Comparison of ENCODE assay signal across 30 cellular contexts in the genomic region with DNA sequence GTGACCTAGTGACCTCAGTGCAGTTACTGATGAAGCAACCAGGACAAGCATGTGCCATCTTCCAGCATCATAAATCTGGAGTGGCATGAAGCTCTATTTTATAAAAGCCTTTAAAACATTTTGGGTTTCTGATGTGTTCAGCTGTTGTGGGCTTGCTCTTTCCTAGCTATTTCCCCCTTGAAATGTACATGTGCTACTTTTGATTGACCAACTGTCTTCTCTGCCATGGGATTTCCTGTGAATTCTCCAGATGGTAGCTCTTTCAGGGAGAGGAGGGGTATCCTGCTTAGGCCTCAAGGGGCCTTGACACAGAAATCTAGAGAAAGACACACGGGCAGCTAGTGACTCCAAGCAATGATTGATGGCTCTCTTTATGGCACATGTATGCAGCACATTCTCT. TPM values are rescaled to one million over a fixed set of nuclear protein-coding genes. Genes with fewer than 3 reads are reported as not detected.
DNase-seq lines count a peak whose midpoint lies in the region; ATAC-seq, FAIRE-seq and TF ChIP-seq lines count a peak whose summit lies in the region.
"Had no signal": no experiment of that assay in that cellular context is flagged by ENCODE, and none has a peak within 500 bp of the region (broad histone marks: within the 10 kb centered on the region; RNA-seq: fewer than 3 reads in every experiment).

No MANE protein-coding gene starts in this region.

- H4K20me1 ChIP-seq in BLaER1 treated with 17β-estradiol and CSF1 and Interleukin-3, amounts not matched to agents 10 nM and 100 nM: peaks cover 0 to 9% (median 0%) of the 10 kb centered on the region in 11 experiments; a peak in 4 of 22 replicates
- H4K20me1 ChIP-seq in K562 (replicated peaks; ENCODE audit: control insufficient read depth, insufficient read depth, low read length): no peaks in the 10 kb centered on the region

- no peaks in the 10 kb centered on the region for H3K9me1 ChIP-seq in K562 (ENCODE audit: control insufficient read depth, insufficient read depth, low read length)

- no peak for TF ChIP-seq RAD21 in K562 (CRISPR knock-in tag; conservative IDR thresholded peaks at IDR 0.05 in 1 of 2, IDR thresholded peaks at IDR 0.05 in 1 of 2)

- peak overlapping the region in 7 of 11 experiments; percentile 48 to 92 (median 88); a peak in 13 of 22 replicates for H3K9ac ChIP-seq in BLaER1 treated with 17β-estradiol and CSF1 and Interleukin-3, amounts not matched to agents 10 nM and 100 nM
- no peak overlapping the region for H3K9ac ChIP-seq in K562 (ENCODE audit: insufficient read depth in 1 of 2, low read depth in 2 of 2, low read length in 2 of 2)

- H3K36me3 ChIP-seq in A673 (ENCODE audit: insufficient read depth, low read length, poor library complexity, severe bottlenecking) (peaks cover 22% of the 10 kb centered on the region), K562 (ENCODE audit: control insufficient read depth, insufficient read depth, low read length) (no peaks in the 10 kb centered on the region), SJCRH30 (no peaks in the 10 kb centered on the region)
- H3K36me3 ChIP-seq in BLaER1 treated with 17β-estradiol and CSF1 and Interleukin-3, amounts not matched to agents 10 nM and 100 nM: peaks cover 0 to 11% (median 0%) of the 10 kb centered on the region in 11 experiments; a peak in 6 of 22 replicates
- H3K36me3 ChIP-seq: BE2C had no signal

- FAIRE-seq in K562 (lab: Jason Lieb, UNC) (no peak), D721Med (lab: Jason Lieb, UNC) (no peak)
- FAIRE-seq: GM12878, GM12892, GM18507 had no signal

- intact Hi-C loops in A673 (cut with micrococcal nuclease; ENCODE audit: unreplicated experiment): loop anchor here (5.0 to 10.0 kb wide), 2 partner anchors 153 to 260 kb away; no protein-coding TSS in a partner anchor
- intact Hi-C loops in K562 (cut with micrococcal nuclease): no loop called here
- intact Hi-C loops in sciatic nerve (cut with DNase I): no loop called here

- no peaks in the 10 kb centered on the region for H3K79me2 ChIP-seq in K562 (ENCODE audit: control insufficient read depth, insufficient read depth, low read length)

- H3K27me3 ChIP-seq in A673 (replicated peaks; ENCODE audit: insufficient read depth, low read depth, low read length, poor library complexity) (no peaks in the 10 kb centered on the region), K562 (ENCODE audit: control insufficient read depth in 2 of 2, insufficient read depth in 2 of 2, low read length in 2 of 2) (peaks cover 7 to 25% of the 10 kb centered on the region in 2 experiments; a peak in 4 of 5 replicates), SJCRH30 (no peaks in the 10 kb centered on the region)
- H3K27me3 ChIP-seq in BLaER1 treated with 17β-estradiol and CSF1 and Interleukin-3, amounts not matched to agents 10 nM and 100 nM: peaks cover 0 to 40% (median 0%) of the 10 kb centered on the region in 11 experiments; a peak in 6 of 22 replicates

- peaks cover 29% of the 10 kb centered on the region for H3K4me1 Mint-ChIP-seq in nephron

- peaks cover 8% of the 10 kb centered on the region for H3K9me3 Mint-ChIP-seq in nephron
- H3K9me3 Mint-ChIP-seq: CD8-positive, alpha-beta T cell had no signal

- CTCF ChIA-PET in A673 (lab: Charles Lee) (no interaction called here), K562 (lab: Yijun Ruan, JAX; ENCODE audit: low intra/inter-chr PET ratio) (no interaction called here)

- TF ChIP-seq EP300 in K562 (IDR thresholded peaks at IDR 0.05; ENCODE audit: low read length): no peak

- peaks cover 7% of the 10 kb centered on the region for H3K4me1 ChIP-seq in A673 (ENCODE audit: insufficient read depth, low read length, poor library complexity, severe bottlenecking)
- H3K4me1 ChIP-seq in BLaER1 treated with 17β-estradiol and CSF1 and Interleukin-3, amounts not matched to agents 10 nM and 100 nM: peaks cover 8 to 67% (median 56%) of the 10 kb centered on the region in 10 experiments; a peak in 19 of 20 replicates
- H3K4me1 ChIP-seq in K562 (replicated peaks in 1 of 2; ENCODE audit: control insufficient read depth in 2 of 2, insufficient read depth in 2 of 2, low read length in 2 of 2): peaks cover 0 to 19% of the 10 kb centered on the region in 2 experiments; a peak in 1 of 5 replicates
- no peaks in the 10 kb centered on the region for H3K4me1 ChIP-seq in SJCRH30
- H3K4me1 ChIP-seq: A549, BE2C had no signal

- peaks cover 69% of the 10 kb centered on the region for H3K27me3 Mint-ChIP-seq in nephron (ENCODE audit: low read depth)

- no peak for TF ChIP-seq POLR2A in K562 (conservative IDR thresholded peaks at IDR 0.05)

- H2AFZ ChIP-seq in K562 (ENCODE audit: low read depth, low read length): no peak overlapping the region

- DNase-seq in A673 (ENCODE audit: low spot score): no peak
- no peak for DNase-seq in K562 (ENCODE audit: extremely low read depth in 1 of 4, low spot score in 3 of 4)
- DNase-seq in D721Med (ENCODE audit: insufficient read length, low spot score): no peak
- no peak for DNase-seq in CD1c-positive myeloid dendritic cell (ENCODE audit: extremely low spot score)
- DNase-seq in sciatic nerve (ENCODE audit: low spot score): no peak
- DNase-seq in SJCRH30: no peak
- DNase-seq: ACHN; BE2C; C1 segment of cervical spinal cord; Caco-2; Calu3; CD4-positive, alpha-beta T cell; CD8-positive, alpha-beta T cell; DMS 273 treated with DMSO at 0.1 percent for 48 hours; DMS153; DMS53; DMS79; DND-41; EL; GDM1 had no signal

- H3K27ac Mint-ChIP-seq in nephron: no peak overlapping the region
- H3K27ac Mint-ChIP-seq: CD14-positive monocyte; CD4-positive, alpha-beta T cell; CD8-positive, alpha-beta T cell had no signal

- H3K9me3 ChIP-seq in A673 (ENCODE audit: low read depth, low read length, poor library complexity, severe bottlenecking) (no peaks in the 10 kb centered on the region), K562 (replicated peaks; ENCODE audit: control insufficient read depth, insufficient read depth, low read depth, low read length) (no peaks in the 10 kb centered on the region), SJCRH30 (replicated peaks) (no peaks in the 10 kb centered on the region)
- peaks cover 9 to 14% (median 12%) of the 10 kb centered on the region in 11 experiments for H3K9me3 ChIP-seq in BLaER1 treated with 17β-estradiol and CSF1 and Interleukin-3, amounts not matched to agents 10 nM and 100 nM (replicated peaks in 1 of 11)
- H3K9me3 ChIP-seq: BE2C, Caco-2 had no signal

- BruUV-seq in A673 (replicated peaks; lab: Mats Ljungman, UMichigan): no TSS peak
- BruUV-seq in K562 (replicated peaks; lab: Mats Ljungman, UMichigan): no TSS peak

- 0% methylated on average over 1 of the region's 1 CpG for WGBS in K562 (ENCODE audit: insufficient coverage, low coverage, missing lambda C conversion rate)

- H3K4me3 ChIP-seq in A673 (ENCODE audit: low read depth, low read length, poor library complexity, severe bottlenecking) (peak overlapping the region; percentile 74), K562 (no peak overlapping the region), SJCRH30 (no peak overlapping the region)
- H3K4me3 ChIP-seq in BLaER1 treated with 17β-estradiol and CSF1 and Interleukin-3, amounts not matched to agents 10 nM and 100 nM: peak overlapping the region in 6 of 10 experiments; percentile 15 to 85 (median 80); a peak in 9 of 20 replicates
- H3K4me3 ChIP-seq: A549, GM12878 had no signal

- POLR2A ChIA-PET in A673 (lab: Charles Lee; ENCODE audit: low non-redundant PET) (no interaction called here), K562 (lab: Yijun Ruan, JAX) (interaction anchor here (0.7 to 1.3 kb wide), 2 partner anchors 9 to 10 kb away, joined by 3 to 4 read pairs; no protein-coding TSS in a partner anchor)

- peak overlapping the region in 2 of 3 experiments; percentile 29 to 61 for H3K4me3 Mint-ChIP-seq in nephron
- H3K4me3 Mint-ChIP-seq: CD4-positive, alpha-beta T cell; CD8-positive, alpha-beta T cell had no signal

- H3K4me2 ChIP-seq in BLaER1 treated with 17β-estradiol and CSF1 and Interleukin-3, amounts not matched to agents 10 nM and 100 nM: peak overlapping the region in 10 of 11 experiments; percentile 28 to 100 (median 98); a peak in 18 of 22 replicates
- no peak overlapping the region for H3K4me2 ChIP-seq in K562 (ENCODE audit: insufficient read depth, low read length)
- H3K4me2 ChIP-seq: A549 had no signal

- no peaks in the 10 kb centered on the region for H3K36me3 Mint-ChIP-seq in nephron (ENCODE audit: low read depth)
- H3K36me3 Mint-ChIP-seq: CD8-positive, alpha-beta T cell had no signal

- no peak for ATAC-seq in K562
- ATAC-seq in sciatic nerve: no peak
- ATAC-seq: A549; CD8-positive, alpha-beta T cell; GM12878 had no signal

- in situ Hi-C loops in K562 (cut with MboI): no loop called here

- no peak for TF ChIP-seq CTCF in A673 (conservative IDR thresholded peaks at IDR 0.05; ENCODE audit: low read depth, low read length)
- TF ChIP-seq CTCF in K562 (IDR thresholded peaks at IDR 0.05 in 2 of 3, conservative IDR thresholded peaks at IDR 0.05 in 1 of 3; ENCODE audit: insufficient read depth in 2 of 3, low read depth in 1 of 3, low read length in 3 of 3): no peak
- TF ChIP-seq CTCF in nephron (IDR thresholded peaks at IDR 0.05; ENCODE audit: unreplicated experiment in 3 of 3): no peak
- TF ChIP-seq CTCF in D721Med (IDR thresholded peaks at IDR 0.05; ENCODE audit: insufficient read depth, missing control alignments): no peak

- H3K27ac ChIP-seq in A673 (ENCODE audit: low read depth, low read length, poor library complexity, severe bottlenecking): no peak overlapping the region
- H3K27ac ChIP-seq in BLaER1 treated with 17β-estradiol and CSF1 and Interleukin-3, amounts not matched to agents 10 nM and 100 nM: peak overlapping the region in 7 of 11 experiments; percentile 41 to 89 (median 86); a peak in 14 of 22 replicates
- H3K27ac ChIP-seq in K562 (ENCODE audit: extremely low read depth, low read depth, low read length): no peak overlapping the region
- H3K27ac ChIP-seq in SJCRH30: no peak overlapping the region
- H3K27ac ChIP-seq: 22Rv1, A549 had no signal

RNA-seq across cellular contexts. Expression of a gene that starts 1.9 kb away (rescaled TPM):
- total RNA-seq in A673 (2021) (8.6 and 13.0 TPM in 2 replicates), K562 (2014; rRNA removed) (not detected in 2 replicates), K562 (2014; rRNA removed; fragmentation: Illumina TruSeq; extraction: Trizol) (not detected in 2 replicates), K562 (2015; rRNA removed; fragmentation: Illumina TruSeq; extraction: Trizol) (not detected in 2 replicates), K562 (2021) (not detected in 2 replicates), sciatic nerve (1.1 TPM)
- total RNA-seq in K562 (2011; cell fraction: chromatin; rRNA removed; ENCODE audit: low replicate concordance): not detected in 2 replicates
- total RNA-seq in K562 (2011; cell fraction: nucleolus; rRNA removed): not detected in 2 replicates
- not detected in 2 replicates for total RNA-seq in K562 (2011; cell fraction: nucleoplasm; rRNA removed)
- polyA plus RNA-seq in K562 (2011; rRNA removed) (not detected in 2 replicates), K562 (2014; fragmentation: Illumina TruSeq; extraction: Trizol) (not detected in 2 replicates), K562 (2014; fragmentation: Nextera tagmentation; extraction: Ambion mirVana) (not detected), K562 (2014; rRNA removed) (not detected in 2 replicates)
- not detected in 2 replicates for polyA plus RNA-seq in K562 (2011; cell fraction: cytosol; rRNA removed)
- not detected in 2 replicates for polyA plus RNA-seq in K562 (2011; cell fraction: nucleus; rRNA removed)
- polyA plus RNA-seq in K562 (2012): not detected in 2 replicates
- not detected in 2 replicates for polyA minus RNA-seq in K562 (2011; rRNA and poly(A)+ RNA removed)
- not detected in 2 replicates for polyA minus RNA-seq in K562 (2011; cell fraction: cytosol; rRNA and poly(A)+ RNA removed)
- not detected in 2 replicates for polyA minus RNA-seq in K562 (2011; cell fraction: nucleus; rRNA and poly(A)+ RNA removed)
- not detected in 2 replicates for total RNA-seq in SJCRH30 (2014; rRNA removed; shearing (Covaris generic))
- total RNA-seq: A172; Caco-2; Calu3; CD4-positive, alpha-beta T cell; CD8-positive, alpha-beta T cell; G401; GM12878 had no signal
- polyA plus RNA-seq: CD14-positive monocyte, GM12878 had no signal

Comparison
In these comparisons a context has a peak if more than half of its experiments do, and no peak if none do; other contexts are left out.
1. H3K27ac ChIP-seq: peak in BLaER1 treated with 17β-estradiol and CSF1 and Interleukin-3, amounts not matched to agents 10 nM and 100 nM (7 of 11); none in A673 (single experiment), K562 (single experiment) and SJCRH30 (single experiment).
2. H3K4me3 ChIP-seq: peak in A673 (single experiment) and BLaER1 treated with 17β-estradiol and CSF1 and Interleukin-3, amounts not matched to agents 10 nM and 100 nM (6 of 10); none in K562 (single experiment) and SJCRH30 (single experiment).
3. H3K9ac ChIP-seq: peak in BLaER1 treated with 17β-estradiol and CSF1 and Interleukin-3, amounts not matched to agents 10 nM and 100 nM (7 of 11); none in K562 (0 of 2).